32 cellular contexts compared by ENCODE assay signal in genomic region chr2:131010566-131010965, GRCh38.
A peak's percentile ranks its signal among the peaks of the same experiment; 100 is the strongest.
DNase-seq lines count a peak whose midpoint lies in the region; ATAC-seq and TF ChIP-seq lines count a peak whose summit lies in the region.
"Had no signal": no experiment of that assay in that cellular context is flagged by ENCODE, and none has a peak within 500 bp of the region (broad histone marks: within the 10 kb centered on the region; RNA-seq: fewer than 3 reads in every experiment).

No MANE protein-coding gene starts in this region.

- H3K27me3 ChIP-seq in esophagus muscularis mucosa (peaks cover 0 to 21% (median 2%) of the 10 kb centered on the region in 4 donors), PC-3 (ENCODE audit: low read length) (no peaks in the 10 kb centered on the region)
- H3K27me3 ChIP-seq: brain microvascular endothelial cell, pancreas, testis, uterus had no signal

- no peaks in the 10 kb centered on the region for H3K4me1 ChIP-seq in esophagus muscularis mucosa
- H3K4me1 ChIP-seq in PC-3 (ENCODE audit: insufficient read depth, low read length): no peaks in the 10 kb centered on the region
- H3K4me1 ChIP-seq: A549, Caco-2, pancreas, testis, uterus had no signal

- POLR2A ChIA-PET in activated CD4-positive, alpha-beta memory T cell treated with anti-CD3 and anti-CD28 coated beads, Interleukin-2, amount 10 ng/mL, durations not matched to agents 7 days and 5 days (lab: Charles Lee): no interaction called here
- POLR2A ChIA-PET in activated CD4-positive, alpha-beta memory T cell treated with anti-CD3 and anti-CD28 coated beads for 36 hours (lab: Charles Lee): interaction anchor here (0.6 kb wide), 1 partner anchor 83 kb away, joined by 4 read pairs; the partner anchor contains the start of gene FAM168B
- POLR2A ChIA-PET in T-cell (lab: Charles Lee): no interaction called here
- POLR2A ChIA-PET in PC-3 (lab: Charles Lee; ENCODE audit: unreplicated experiment): no interaction called here

- BruUV-seq in PC-3 (replicated peaks; lab: Mats Ljungman, UMichigan): no TSS peak

- H3K9me3 ChIP-seq in esophagus muscularis mucosa (no peaks in the 10 kb centered on the region), PC-3 (ENCODE audit: low read length) (no peaks in the 10 kb centered on the region)
- H3K9me3 ChIP-seq: A549, Caco-2, pancreas, testis, uterus had no signal

- H3K27ac ChIP-seq in esophagus muscularis mucosa (replicated peaks in 1 of 4) (no peak overlapping the region), PC-3 (ENCODE audit: low read length) (no peak overlapping the region)
- H3K27ac ChIP-seq: A549, brain microvascular endothelial cell, pancreas, testis, uterus, VCaP had no signal

- CTCF ChIA-PET in activated CD4-positive, alpha-beta memory T cell treated with anti-CD3 and anti-CD28 coated beads, Interleukin-2, amount 10 ng/mL, durations not matched to agents 7 days and 5 days (lab: Charles Lee): interaction anchor here (0.5 kb wide), 1 partner anchor 718 kb away, joined by 3 read pairs; no protein-coding TSS in a partner anchor
- CTCF ChIA-PET in activated CD4-positive, alpha-beta memory T cell treated with anti-CD3 and anti-CD28 coated beads for 36 hours (lab: Charles Lee): no interaction called here
- CTCF ChIA-PET in T-cell (lab: Charles Lee) (no interaction called here), PC-3 (lab: Charles Lee) (no interaction called here)

- H3K9me3 Mint-ChIP-seq in activated CD4-positive, alpha-beta memory T cell treated with anti-CD3 and anti-CD28 coated beads, Interleukin-2, amount 10 ng/mL, durations not matched to agents 7 days and 5 days: no peaks in the 10 kb centered on the region
- no peaks in the 10 kb centered on the region for H3K9me3 Mint-ChIP-seq in activated CD4-positive, alpha-beta memory T cell treated with anti-CD3 and anti-CD28 coated beads for 36 hours
- peaks cover 0 to 4% (median 0%) of the 10 kb centered on the region in 3 donors for H3K9me3 Mint-ChIP-seq in T-cell
- H3K9me3 Mint-ChIP-seq: neural crest cell had no signal

- H3K4me3 ChIP-seq in esophagus muscularis mucosa: no peak overlapping the region
- no peak overlapping the region for H3K4me3 ChIP-seq in PC-3 (ENCODE audit: low read length)
- H3K4me3 ChIP-seq: A549, pancreas, skin epidermis, testis, uterus had no signal

- intact Hi-C loops in activated CD4-positive, alpha-beta memory T cell treated with anti-CD3 and anti-CD28 coated beads for 36 hours (cut with micrococcal nuclease): no loop called here
- intact Hi-C loops in esophagus muscularis mucosa (cut with DNase I) (no loop called here), PC-3 (cut with micrococcal nuclease) (no loop called here)

- peak overlapping the region; percentile 2 for H3K27ac Mint-ChIP-seq in activated CD4-positive, alpha-beta memory T cell treated with anti-CD3 and anti-CD28 coated beads, Interleukin-2, amount 10 ng/mL, durations not matched to agents 7 days and 5 days
- no peak overlapping the region for H3K27ac Mint-ChIP-seq in activated CD4-positive, alpha-beta memory T cell treated with anti-CD3 and anti-CD28 coated beads for 36 hours
- H3K27ac Mint-ChIP-seq in T-cell: peak overlapping the region; percentile 65 to 72

- no peak for TF ChIP-seq CTCF in esophagus muscularis mucosa (IDR thresholded peaks at IDR 0.05)
- no peak for TF ChIP-seq CTCF in PC-3 (conservative IDR thresholded peaks at IDR 0.05; ENCODE audit: low read depth, low read length)

- TF ChIP-seq EP300 in esophagus muscularis mucosa (IDR thresholded peaks at IDR 0.05): no peak

- WGBS in esophagus muscularis mucosa: 76% methylated on average over 4 of the region's 4 CpGs

- H3K4me2 ChIP-seq in PC-3 (ENCODE audit: low read length): no peak overlapping the region
- H3K4me2 ChIP-seq: A549 had no signal

- H3K79me2 ChIP-seq in PC-3 (ENCODE audit: low read length): no peaks in the 10 kb centered on the region

- H3K9me2 ChIP-seq in PC-3 (replicated peaks; ENCODE audit: low read length): no peaks in the 10 kb centered on the region

- TF ChIP-seq POLR2A in esophagus muscularis mucosa (IDR thresholded peaks at IDR 0.05; ENCODE audit: low read depth): no peak

- no peaks in the 10 kb centered on the region for H4K20me1 ChIP-seq in PC-3 (ENCODE audit: low read length)

- no peaks in the 10 kb centered on the region for H3F3A ChIP-seq in PC-3 (ENCODE audit: low read length, unreplicated experiment)

- no peak for DNase-seq in activated CD4-positive, alpha-beta memory T cell treated with anti-CD3 and anti-CD28 coated beads, Interleukin-2, amount 10 ng/mL, durations not matched to agents 7 days and 5 days
- no peak for DNase-seq in activated CD4-positive, alpha-beta memory T cell treated with anti-CD3 and anti-CD28 coated beads for 36 hours
- DNase-seq in T-cell (peak in 13 of 34 experiments; percentile 6 to 52 (median 14)), esophagus muscularis mucosa (ENCODE audit: extremely low spot score) (peak; percentile 57), NK-92 (lab: John Stamatoyannopoulos, UW; ENCODE audit: unreplicated experiment) (no peak), GOT3 (lab: John Stamatoyannopoulos, UW) (no peak), PC-3 (no peak)
- DNase-seq in stimulated activated naive CD8-positive, alpha-beta T cell treated with anti-CD3 and anti-CD28 coated beads, Interleukin-15, Interleukin-2, amounts not matched to agents 100 U/mL and 50 U/mL, for 24 hours: no peak
- DNase-seq: activated CD4-positive, alpha-beta T cell treated with anti-CD3 and anti-CD28 coated beads for 4 hours; activated CD8-positive, alpha-beta memory T cell treated with anti-CD3 and anti-CD28 coated beads, Interleukin-2, amount 50 U/mL, for 4 hours; activated naive CD4-positive, alpha-beta T cell; amygdala; brain microvascular endothelial cell; Caco-2; DMS53; mammary epithelial cell; MV-4-11; NCI-H1436; NCI-H2081 treated with DMSO at 0.1 percent for 48 hours; NCI-H226; NCI-H69; pancreas; retina; Right ventricle myocardium superior; T1000; testis; uterus had no signal

- ATAC-seq in T-cell (replicated peaks in 1 of 4) (peak; percentile 63 to 92 (median 84)), PC-3 (no peak)
- peak; percentile 40 for ATAC-seq in stimulated activated naive CD8-positive, alpha-beta T cell treated with anti-CD3 and anti-CD28 coated beads, Interleukin-15, Interleukin-2, amounts not matched to agents 100 U/mL and 50 U/mL, for 24 hours
- ATAC-seq: A549, Panc1, pancreas had no signal

- H3K36me3 Mint-ChIP-seq in activated CD4-positive, alpha-beta memory T cell treated with anti-CD3 and anti-CD28 coated beads, Interleukin-2, amount 10 ng/mL, durations not matched to agents 7 days and 5 days (ENCODE audit: low read depth): no peaks in the 10 kb centered on the region
- no peaks in the 10 kb centered on the region for H3K36me3 Mint-ChIP-seq in activated CD4-positive, alpha-beta memory T cell treated with anti-CD3 and anti-CD28 coated beads for 36 hours
- H3K36me3 Mint-ChIP-seq in T-cell: no peaks in the 10 kb centered on the region

- no peak overlapping the region for H3K9ac ChIP-seq in PC-3 (ENCODE audit: low read length)

- H2AFZ ChIP-seq in PC-3 (ENCODE audit: low read length): no peak overlapping the region

- no peak overlapping the region for H3K4me3 Mint-ChIP-seq in activated CD4-positive, alpha-beta memory T cell treated with anti-CD3 and anti-CD28 coated beads, Interleukin-2, amount 10 ng/mL, durations not matched to agents 7 days and 5 days
- no peak overlapping the region for H3K4me3 Mint-ChIP-seq in activated CD4-positive, alpha-beta memory T cell treated with anti-CD3 and anti-CD28 coated beads for 36 hours
- H3K4me3 Mint-ChIP-seq in T-cell: peak overlapping the region; percentile 18 to 52 (median 39)
- H3K4me3 Mint-ChIP-seq: neural crest cell had no signal

- peaks cover 26% of the 10 kb centered on the region for H3K27me3 Mint-ChIP-seq in activated CD4-positive, alpha-beta memory T cell treated with anti-CD3 and anti-CD28 coated beads, Interleukin-2, amount 10 ng/mL, durations not matched to agents 7 days and 5 days
- H3K27me3 Mint-ChIP-seq in activated CD4-positive, alpha-beta memory T cell treated with anti-CD3 and anti-CD28 coated beads for 36 hours: peaks cover 4% of the 10 kb centered on the region
- peaks cover 8 to 17% of the 10 kb centered on the region in 2 donors for H3K27me3 Mint-ChIP-seq in T-cell

- no peaks in the 10 kb centered on the region for H3K36me3 ChIP-seq in esophagus muscularis mucosa
- H3K36me3 ChIP-seq in PC-3 (ENCODE audit: low read depth, low read length): no peaks in the 10 kb centered on the region
- H3K36me3 ChIP-seq: brain microvascular endothelial cell, pancreas, uterus had no signal

- H3K4me1 Mint-ChIP-seq in activated CD4-positive, alpha-beta memory T cell treated with anti-CD3 and anti-CD28 coated beads, Interleukin-2, amount 10 ng/mL, durations not matched to agents 7 days and 5 days: peaks cover 19% of the 10 kb centered on the region
- H3K4me1 Mint-ChIP-seq in activated CD4-positive, alpha-beta memory T cell treated with anti-CD3 and anti-CD28 coated beads for 36 hours (ENCODE audit: low read depth): peaks cover 19% of the 10 kb centered on the region
- peaks cover 29 to 32% (median 32%) of the 10 kb centered on the region in 3 donors for H3K4me1 Mint-ChIP-seq in T-cell

Comparison
In these comparisons a context has a peak if more than half of its experiments do, and no peak if none do; other contexts are left out.
1. H3K4me3 Mint-ChIP-seq: peak in T-cell (3 of 3); none in activated CD4-positive, alpha-beta memory T cell treated with anti-CD3 and anti-CD28 coated beads, Interleukin-2, amount 10 ng/mL, durations not matched to agents 7 days and 5 days (single experiment) and activated CD4-positive, alpha-beta memory T cell treated with anti-CD3 and anti-CD28 coated beads for 36 hours (single experiment).